ENCODE assay signal across 11 cellular contexts in the genomic region with DNA sequence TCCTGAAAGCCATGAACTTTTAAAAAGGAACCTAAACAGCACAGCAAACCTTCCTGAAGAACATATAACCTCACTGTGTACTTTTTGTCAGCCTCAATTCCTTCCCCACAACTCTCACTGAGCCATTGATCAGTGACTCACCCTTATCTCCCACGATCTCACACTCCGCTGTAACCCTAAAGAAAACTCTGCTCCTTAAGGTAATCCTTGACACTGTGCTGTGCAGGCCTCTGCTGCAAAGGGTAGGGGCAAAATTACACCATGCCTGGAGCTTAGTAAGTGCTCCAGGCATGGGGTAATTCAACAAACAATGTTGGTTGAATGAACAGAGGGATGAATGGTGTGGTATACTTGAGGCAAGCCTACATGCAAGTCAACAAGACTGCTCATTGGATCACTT.
DNase-seq lines count a peak whose midpoint lies in the region; ATAC-seq and TF ChIP-seq lines count a peak whose summit lies in the region.
"Had no signal": no experiment of that assay in that cellular context is flagged by ENCODE, and none has a peak within 500 bp of the region (broad histone marks: within the 10 kb centered on the region; RNA-seq: fewer than 3 reads in every experiment).

No MANE protein-coding gene starts in this region.

- H3K4me3 Mint-ChIP-seq in activated T-helper 2 cell treated with anti-CD3 and anti-CD28 coated beads, Interferon-gamma antibody, Interleukin-2, Interleukin-4, amounts not matched to agents 10 μg/mL and 5 μg/mL and 100 μg/mL, durations not matched to agents 14 hours and 24 hours and 36 hours (ENCODE audit: low read depth), result no peak overlapping the region
- H3K4me3 Mint-ChIP-seq in natural killer cell, result no peak overlapping the region

- no peaks in the 10 kb centered on the region for H3K27me3 Mint-ChIP-seq in activated T-helper 2 cell treated with anti-CD3 and anti-CD28 coated beads, Interferon-gamma antibody, Interleukin-2, Interleukin-4, amounts not matched to agents 10 μg/mL and 5 μg/mL and 100 μg/mL, durations not matched to agents 14 hours and 24 hours and 36 hours (ENCODE audit: low read depth)
- H3K27me3 Mint-ChIP-seq in natural killer cell (ENCODE audit: low read depth in 2 of 2), result no peaks in the 10 kb centered on the region

- H3K27ac Mint-ChIP-seq in activated T-helper 2 cell treated with anti-CD3 and anti-CD28 coated beads, Interferon-gamma antibody, Interleukin-2, Interleukin-4, amounts not matched to agents 10 μg/mL and 5 μg/mL and 100 μg/mL, durations not matched to agents 14 hours and 24 hours and 36 hours, result peak overlapping the region; percentile 64
- H3K27ac Mint-ChIP-seq in natural killer cell, result peak overlapping the region in 1 of 2 donors; percentile 53

- H3K36me3 Mint-ChIP-seq in activated T-helper 2 cell treated with anti-CD3 and anti-CD28 coated beads, Interferon-gamma antibody, Interleukin-2, Interleukin-4, amounts not matched to agents 10 μg/mL and 5 μg/mL and 100 μg/mL, durations not matched to agents 14 hours and 24 hours and 36 hours (ENCODE audit: low read depth), result no peaks in the 10 kb centered on the region
- H3K36me3 Mint-ChIP-seq in natural killer cell, result no peaks in the 10 kb centered on the region

- in situ Hi-C loops in KBM-7 (cut with MboI; ENCODE audit: low pct_unique_long_range_greater_than_20kb, low sequenced_read_pairs), result no loop called here

- ATAC-seq in natural killer cell (peak; percentile 49 to 71 (median 57)), GM18520 (IDR thresholded peaks at IDR 0.05; ENCODE audit: unreplicated experiment) (no peak)
- ATAC-seq: body of pancreas, heart right ventricle had no signal

- intact Hi-C loops in activated T-helper 2 cell treated with anti-CD3 and anti-CD28 coated beads, Interferon-gamma antibody, Interleukin-2, Interleukin-4, amounts not matched to agents 10 μg/mL and 5 μg/mL and 100 μg/mL, durations not matched to agents 14 hours and 24 hours and 36 hours (cut with micrococcal nuclease), result loop anchor here (5.0 kb wide), 1 partner anchor 59 kb away; no protein-coding TSS in a partner anchor
- intact Hi-C loops in natural killer cell (cut with micrococcal nuclease), result no loop called here

- no peak for TF ChIP-seq CTCF in natural killer cell (IDR thresholded peaks at IDR 0.05)

- DNase-seq in SIG-M5 treated with dmso at 0.1 percent for 504 hours (lab: John Stamatoyannopoulos, UW; ENCODE audit: unreplicated experiment) (peak; percentile 38), SIG-M5 (lab: John Stamatoyannopoulos, UW) (no peak), KBM-7 (peak; percentile 20), natural killer cell (no peak), DMS53 treated with DMSO at 0.1 percent for 48 hours (lab: John Stamatoyannopoulos, UW; ENCODE audit: unreplicated experiment) (no peak), occipital lobe (lab: John Stamatoyannopoulos, UW) (no peak)
- DNase-seq in activated T-helper 2 cell treated with anti-CD3 and anti-CD28 coated beads, Interferon-gamma antibody, Interleukin-2, Interleukin-4, amounts not matched to agents 10 μg/mL and 5 μg/mL and 100 μg/mL, durations not matched to agents 14 hours and 24 hours and 36 hours (ENCODE audit: low spot score), result peak; percentile 19
- DNase-seq: body of pancreas, heart right ventricle, NCI-H748 treated with DMSO at 0.1 percent for 48 hours had no signal

- H3K4me1 Mint-ChIP-seq in activated T-helper 2 cell treated with anti-CD3 and anti-CD28 coated beads, Interferon-gamma antibody, Interleukin-2, Interleukin-4, amounts not matched to agents 10 μg/mL and 5 μg/mL and 100 μg/mL, durations not matched to agents 14 hours and 24 hours and 36 hours (ENCODE audit: low read depth), result peaks cover 58% of the 10 kb centered on the region
- peaks cover 10 to 11% of the 10 kb centered on the region in 2 donors for H3K4me1 Mint-ChIP-seq in natural killer cell

- no peaks in the 10 kb centered on the region for H3K9me3 Mint-ChIP-seq in activated T-helper 2 cell treated with anti-CD3 and anti-CD28 coated beads, Interferon-gamma antibody, Interleukin-2, Interleukin-4, amounts not matched to agents 10 μg/mL and 5 μg/mL and 100 μg/mL, durations not matched to agents 14 hours and 24 hours and 36 hours
- no peaks in the 10 kb centered on the region for H3K9me3 Mint-ChIP-seq in natural killer cell

Comparison
In these comparisons a context has a peak if more than half of its experiments do, and no peak if none do; other contexts are left out.
1. DNase-seq: peak in SIG-M5 treated with dmso at 0.1 percent for 504 hours (single experiment), KBM-7 (single experiment) and activated T-helper 2 cell treated with anti-CD3 and anti-CD28 coated beads, Interferon-gamma antibody, Interleukin-2, Interleukin-4, amounts not matched to agents 10 μg/mL and 5 μg/mL and 100 μg/mL, durations not matched to agents 14 hours and 24 hours and 36 hours (single experiment); none in SIG-M5 (single experiment), natural killer cell (single experiment), DMS53 treated with DMSO at 0.1 percent for 48 hours (single experiment) and occipital lobe (single experiment).